Comparison of ENCODE assay signal across 14 cellular contexts in the genomic region with DNA sequence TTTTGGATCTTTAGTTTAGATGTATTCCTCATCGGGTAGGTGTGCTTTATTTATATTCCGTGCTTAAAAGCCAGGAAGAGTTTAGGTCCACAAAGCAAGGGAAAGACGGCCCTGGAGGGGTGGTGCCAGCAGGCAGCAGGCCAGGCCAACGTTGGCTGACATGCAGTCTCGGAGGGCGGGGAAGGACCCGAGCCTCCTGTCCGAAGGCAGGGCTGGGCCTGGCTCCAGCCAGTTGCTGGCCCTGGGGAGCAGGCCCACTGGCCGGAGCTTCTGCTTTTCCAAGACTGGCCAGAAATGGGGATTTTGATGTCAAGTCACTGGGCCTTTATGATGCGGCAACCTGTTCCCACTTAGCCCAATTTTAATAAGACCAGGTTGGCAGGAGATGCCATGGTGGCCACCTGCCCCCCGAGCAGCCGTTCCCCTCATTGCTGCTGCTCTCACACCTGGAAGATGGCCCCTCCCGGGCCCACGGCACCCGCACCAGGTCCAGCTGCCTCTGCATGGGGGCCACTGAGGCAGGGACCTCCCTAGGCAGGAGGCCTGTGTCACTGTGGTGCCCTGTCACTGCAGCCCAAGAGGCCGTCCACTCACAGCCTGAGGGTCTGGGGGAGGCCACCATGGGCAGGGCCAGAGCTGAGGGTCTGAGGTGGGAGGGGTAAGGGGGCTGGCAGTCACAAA. TPM values are rescaled to one million over a fixed set of nuclear protein-coding genes. Genes with fewer than 3 reads are reported as not detected.
DNase-seq lines count a peak whose midpoint lies in the region; ATAC-seq and TF ChIP-seq lines count a peak whose summit lies in the region.
"Had no signal": no experiment of that assay in that cellular context is flagged by ENCODE, and none has a peak within 500 bp of the region (broad histone marks: within the 10 kb centered on the region; RNA-seq: fewer than 3 reads in every experiment).

No MANE protein-coding gene starts in this region.

- H4K20me1 ChIP-seq in OCI-LY3 (ENCODE audit: insufficient read depth, low read length), result 0 out of 2 replicates have a peak, but pooled peaks cover under 1% of the 10 kb centered on the region

- TF ChIP-seq EP300 in gastroesophageal sphincter (IDR thresholded peaks at IDR 0.05), result no peak

- no peak for TF ChIP-seq POLR2A in gastroesophageal sphincter (IDR thresholded peaks at IDR 0.05)

- DNase-seq in mucosa of descending colon (peak in 2 of 3 donors; percentile 20 to 56), tibial artery (peak; percentile 65 to 81), NCI-H187 treated with DMSO at 0.1 percent for 48 hours (lab: John Stamatoyannopoulos, UW) (no peak), HPDE6-E6E7 (ENCODE audit: extremely low spot score) (no peak)
- no peak for DNase-seq in central memory CD4-positive, alpha-beta T cell
- DNase-seq: Caco-2, cerebellar nuclear complex, islet precursor cell, NCI-H69 had no signal

- no peak overlapping the region for H2AFZ ChIP-seq in OCI-LY3 (ENCODE audit: low read depth, low read length)

- ATAC-seq in gastroesophageal sphincter, result peak; percentile 81
- no peak for ATAC-seq in mucosa of descending colon
- no peak for ATAC-seq in GM21576 (IDR thresholded peaks at IDR 0.05; ENCODE audit: unreplicated experiment)
- ATAC-seq: activated CD4-positive, CD25-positive, alpha-beta regulatory T cell treated with anti-CD3 and anti-CD28 coated beads, Interleukin-2, amount 50 U/mL, for 24 hours had no signal

- H3K79me2 ChIP-seq in OCI-LY3 (ENCODE audit: low read length), result peaks cover 71% of the 10 kb centered on the region

- H3K36me3 ChIP-seq in OCI-LY3 (replicated peaks; ENCODE audit: low read depth, low read length) (peaks cover 40% of the 10 kb centered on the region), gastroesophageal sphincter (peaks cover 0 to 16% of the 10 kb centered on the region in 2 donors), mucosa of descending colon (ENCODE audit: low read depth) (no peaks in the 10 kb centered on the region), tibial artery (peaks cover 0 to 24% (median 0%) of the 10 kb centered on the region in 3 donors)

- WGBS in gastroesophageal sphincter (ENCODE audit: low coverage in 1 of 2), 2 donors, result 31 to 40% methylated on average over 1 to 3 of the region's 16 CpGs

- TF ChIP-seq CTCF in OCI-LY3 (IDR thresholded peaks at IDR 0.05; ENCODE audit: low read depth, low read length) (no peak), gastroesophageal sphincter (IDR thresholded peaks at IDR 0.05) (no peak), mucosa of descending colon (IDR thresholded peaks at IDR 0.05) (no peak), tibial artery (IDR thresholded peaks at IDR 0.05) (no peak)

- H3K9me3 ChIP-seq in OCI-LY3 (ENCODE audit: insufficient read depth, low read length) (no peaks in the 10 kb centered on the region), gastroesophageal sphincter (no peaks in the 10 kb centered on the region), mucosa of descending colon (no peaks in the 10 kb centered on the region), tibial artery (no peaks in the 10 kb centered on the region)
- H3K9me3 ChIP-seq: Caco-2 had no signal

- H3K4me1 ChIP-seq in OCI-LY3 (ENCODE audit: low read length), result peaks cover 94% of the 10 kb centered on the region
- H3K4me1 ChIP-seq in gastroesophageal sphincter, result peaks cover 0 to 46% (median 22%) of the 10 kb centered on the region in 3 donors
- H3K4me1 ChIP-seq in mucosa of descending colon (ENCODE audit: low read depth), result no peaks in the 10 kb centered on the region
- H3K4me1 ChIP-seq in tibial artery, result peaks cover 0 to 33% (median 16%) of the 10 kb centered on the region in 4 donors
- H3K4me1 ChIP-seq: Caco-2 had no signal

- H3K4me3 ChIP-seq in OCI-LY3 (ENCODE audit: low read length) (peak overlapping the region; percentile 87), gastroesophageal sphincter (no peak overlapping the region), mucosa of descending colon (no peak overlapping the region), tibial artery (no peak overlapping the region)
- H3K4me3 ChIP-seq: SK-N-MC had no signal

- peak overlapping the region; percentile 100 for H3K4me2 ChIP-seq in OCI-LY3 (ENCODE audit: low read length)

- peak overlapping the region; percentile 99 for H3K9ac ChIP-seq in OCI-LY3 (ENCODE audit: low read length)

- H3K27ac ChIP-seq in OCI-LY3 (ENCODE audit: low read length) (peak overlapping the region; percentile 100), gastroesophageal sphincter (peak overlapping the region in 3 of 4 donors; percentile 37 to 54 (median 48)), tibial artery (peak overlapping the region in 1 of 2 donors; percentile 20)
- H3K27ac ChIP-seq: SK-N-MC had no signal

- H3K27me3 ChIP-seq in OCI-LY3 (ENCODE audit: low read depth, low read length) (no peaks in the 10 kb centered on the region), gastroesophageal sphincter (no peaks in the 10 kb centered on the region), tibial artery (no peaks in the 10 kb centered on the region)

- intact Hi-C loops in mucosa of descending colon (cut with DNase I, micrococcal nuclease) (no loop called here), tibial artery (cut with DNase I; ENCODE audit: low total_unique reads) (no loop called here)

RNA-seq across cellular contexts. Expression of a gene that starts 23.2 kb away (rescaled TPM):
- 10 to 100 TPM; 20.3 to 52.6 (median 31.8) TPM for total RNA-seq in gastroesophageal sphincter
- total RNA-seq in mucosa of descending colon, result 10 to 100 TPM in 2 of 3 donors, 1 to 10 TPM in 1; 6.7 to 27.2 (median 26.0) TPM

RNA-seq across cellular contexts. Expression of a gene that starts 55.3 kb away (rescaled TPM):
- total RNA-seq in gastroesophageal sphincter (not detected), mucosa of descending colon (not detected)
- total RNA-seq: Caco-2 had no signal

Comparison
In these comparisons a context has a peak if more than half of its experiments do, and no peak if none do; other contexts are left out.
1. DNase-seq: peak in mucosa of descending colon (2 of 3) and tibial artery (2 of 2); none in central memory CD4-positive, alpha-beta T cell (single experiment), NCI-H187 treated with DMSO at 0.1 percent for 48 hours (single experiment) and HPDE6-E6E7 (single experiment).